ENCODE assay signal across 8 cellular contexts in the genomic region with DNA sequence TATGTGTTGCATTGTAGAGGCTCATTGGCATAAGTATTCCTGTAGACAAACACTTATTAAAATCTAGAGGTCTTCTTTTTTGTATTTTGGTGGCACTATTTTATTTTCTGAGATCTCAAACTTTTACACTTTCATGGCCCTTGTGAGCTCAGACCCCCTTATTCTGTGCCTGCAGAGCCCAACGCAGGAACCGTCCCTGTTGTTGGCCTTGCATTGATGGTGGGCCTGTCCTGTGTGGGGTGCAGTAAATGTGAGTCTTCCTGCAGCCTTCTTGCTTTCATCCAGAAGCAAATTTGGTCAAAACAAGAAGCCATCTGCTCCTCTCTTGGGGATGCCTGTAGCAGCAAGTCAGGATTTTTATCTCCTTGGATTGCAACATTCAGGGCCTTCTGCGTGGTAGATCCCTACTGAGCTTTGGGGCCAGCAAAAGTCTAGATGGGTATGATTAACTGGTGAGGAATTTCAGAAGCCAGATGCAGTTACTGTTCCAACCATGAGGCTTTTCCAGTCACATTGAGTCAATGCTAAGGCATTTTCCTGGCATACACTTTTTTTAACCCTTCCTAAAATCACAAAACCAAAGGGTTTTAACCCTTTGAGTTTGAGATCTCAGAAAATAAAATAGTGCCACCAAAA. TPM values are rescaled to one million over a fixed set of nuclear protein-coding genes. Genes with fewer than 3 reads are reported as not detected.
DNase-seq lines count a peak whose midpoint lies in the region; ATAC-seq and TF ChIP-seq lines count a peak whose summit lies in the region.

No MANE protein-coding gene starts in this region.

- ATAC-seq in body of pancreas (peak; percentile 52), HG02610 (IDR thresholded peaks at IDR 0.05; ENCODE audit: unreplicated experiment) (no peak), HG03378 (IDR thresholded peaks at IDR 0.05; ENCODE audit: unreplicated experiment) (no peak)

- H3K4me1 ChIP-seq in body of pancreas, result no peaks in the 10 kb centered on the region

- H3K9me3 ChIP-seq in body of pancreas, result no peaks in the 10 kb centered on the region

- WGBS in body of pancreas, 2 donors, result 80 to 84% methylated on average over 3 of the region's 3 CpGs

- no peaks in the 10 kb centered on the region for H3K27me3 ChIP-seq in body of pancreas

- H3K36me3 ChIP-seq in body of pancreas (replicated peaks in 1 of 2; ENCODE audit: insufficient read depth in 1 of 2, low read depth in 2 of 2), result no peaks in the 10 kb centered on the region

- no peak overlapping the region for H3K4me3 ChIP-seq in body of pancreas

- H3K27ac ChIP-seq in body of pancreas, result no peak overlapping the region

- TF ChIP-seq CTCF in body of pancreas (IDR thresholded peaks at IDR 0.05), result no peak

- in situ Hi-C loops in ACHN (cut with HindIII; ENCODE audit: low pct_ligation_motif_present, low pct_unique_long_range_greater_than_20kb, low sequenced_read_pairs) (no loop called here), G401 (cut with HindIII; ENCODE audit: low sequenced_read_pairs) (no loop called here)

- intact Hi-C loops in body of pancreas (cut with DNase I), result no loop called here

- no peak for TF ChIP-seq POLR2A in body of pancreas (IDR thresholded peaks at IDR 0.05)

- DNase-seq in ACHN (peak; percentile 94), LHCN-M2 (ENCODE audit: low read depth) (peak; percentile 97), body of pancreas (peak in 1 of 4 donors; percentile 22), kidney glomerular epithelial cell (lab: John Stamatoyannopoulos, UW) (peak; percentile 85), G401 (ENCODE audit: low spot score) (no peak)
- no peak for DNase-seq in activated effector memory CD4-positive, alpha-beta T cell treated with anti-CD3 and anti-CD28 coated beads, Interleukin-2, amount 50 U/mL, for 16 hours

RNA-seq across cellular contexts. Expression of a gene that starts 31.7 kb away (rescaled TPM):
- total RNA-seq in LHCN-M2 (2014; rRNA removed) (155 and 164 TPM in 2 replicates), body of pancreas (1 to 10 TPM; 4.0 to 4.7 TPM)
- polyA plus RNA-seq in LHCN-M2 (2012), result 102 TPM
- total RNA-seq in G401 (2014; rRNA removed; shearing (Covaris generic)), result not detected in 2 replicates

Comparison
In these comparisons a context has a peak if more than half of its experiments do, and no peak if none do; other contexts are left out.
1. DNase-seq: peak in ACHN (single experiment), LHCN-M2 (single experiment) and kidney glomerular epithelial cell (single experiment); none in activated effector memory CD4-positive, alpha-beta T cell treated with anti-CD3 and anti-CD28 coated beads, Interleukin-2, amount 50 U/mL, for 16 hours (single experiment) and G401 (single experiment).
2. RNA of a gene that starts 31.7 kb away (total RNA-seq): 155 to 164 TPM in LHCN-M2; 4.0 to 4.7 TPM in body of pancreas and not detected in G401; every median in the first group is over 10 times any median in the second.